In genomic region chr19:36797786-36798108, GRCh38 we compare ENCODE assay signal across 7 cellular contexts. TPM values are rescaled to one million over a fixed set of nuclear protein-coding genes. Genes with fewer than 3 reads are reported as not detected.
A peak's percentile ranks its signal among the peaks of the same experiment; 100 is the strongest.
DNase-seq lines count a peak whose midpoint lies in the region; ATAC-seq and TF ChIP-seq lines count a peak whose summit lies in the region.

No MANE protein-coding gene starts in this region.

- H3K4me3 ChIP-seq in iPS-20b (ENCODE audit: low read length): peak overlapping the region; percentile 40; the same call in 1 of the 2 replicates

- peaks cover 79% of the 10 kb centered on the region for H3K9me3 ChIP-seq in iPS-20b (ENCODE audit: insufficient read depth, low read depth, low read length)

- no peak for DNase-seq in HFFc6
- no peak for DNase-seq in stimulated activated naive CD8-positive, alpha-beta T cell treated with anti-CD3 and anti-CD28 coated beads, Interleukin-15, amount 100 ng/mL, for 72 hours
- no peak for DNase-seq in RPMI8226

- no peak for ATAC-seq in stimulated activated naive CD8-positive, alpha-beta T cell treated with anti-CD3 and anti-CD28 coated beads, Interleukin-15, amount 100 ng/mL, for 72 hours
- no peak for ATAC-seq in HG03045 (IDR thresholded peaks at IDR 0.05; ENCODE audit: unreplicated experiment)
- no peak for ATAC-seq in HG03378 (IDR thresholded peaks at IDR 0.05; ENCODE audit: unreplicated experiment)

- H3K27me3 Mint-ChIP-seq in HFFc6 (ENCODE audit: insufficient read depth): peaks cover 1% of the 10 kb centered on the region
- H3K27me3 Mint-ChIP-seq in activated naive CD8-positive, alpha-beta T cell: no peaks in the 10 kb centered on the region
- no peaks in the 10 kb centered on the region for H3K27me3 Mint-ChIP-seq in stimulated activated naive CD8-positive, alpha-beta T cell treated with anti-CD3 and anti-CD28 coated beads, Interleukin-15, amount 100 ng/mL, for 72 hours

- peak overlapping the region; percentile 87 for H3K4me3 Mint-ChIP-seq in HFFc6
- H3K4me3 Mint-ChIP-seq in activated naive CD8-positive, alpha-beta T cell: peak overlapping the region; percentile 94
- peak overlapping the region; percentile 94 to 96 for H3K4me3 Mint-ChIP-seq in stimulated activated naive CD8-positive, alpha-beta T cell treated with anti-CD3 and anti-CD28 coated beads, Interleukin-15, amount 100 ng/mL, for 72 hours

- H3K27ac Mint-ChIP-seq in HFFc6: peak overlapping the region; percentile 67
- H3K27ac Mint-ChIP-seq in activated naive CD8-positive, alpha-beta T cell: peak overlapping the region; percentile 92
- H3K27ac Mint-ChIP-seq in stimulated activated naive CD8-positive, alpha-beta T cell treated with anti-CD3 and anti-CD28 coated beads, Interleukin-15, amount 100 ng/mL, for 72 hours: peak overlapping the region in 1 of 2 donors; percentile 78

- H3K27me3 ChIP-seq in iPS-20b (ENCODE audit: insufficient read depth, low read length): no peaks in the 10 kb centered on the region

- no peaks in the 10 kb centered on the region for H3K36me3 ChIP-seq in iPS-20b (ENCODE audit: insufficient read depth, low read depth, low read length)

- peaks cover 79% of the 10 kb centered on the region for H3K9me3 Mint-ChIP-seq in HFFc6
- peaks cover 26% of the 10 kb centered on the region for H3K9me3 Mint-ChIP-seq in activated naive CD8-positive, alpha-beta T cell (ENCODE audit: low read depth)
- peaks cover 20 to 53% of the 10 kb centered on the region in 2 donors for H3K9me3 Mint-ChIP-seq in stimulated activated naive CD8-positive, alpha-beta T cell treated with anti-CD3 and anti-CD28 coated beads, Interleukin-15, amount 100 ng/mL, for 72 hours

- H3K27ac ChIP-seq in iPS-20b (ENCODE audit: low read length): no peak overlapping the region

- no peak for TF ChIP-seq CTCF in HFFc6 (IDR thresholded peaks at IDR 0.05)

- no peak overlapping the region for H3K9ac ChIP-seq in iPS-20b (ENCODE audit: low read depth, low read length)

- H3K36me3 Mint-ChIP-seq in HFFc6 (ENCODE audit: low read depth): peaks cover 54% of the 10 kb centered on the region
- peaks cover 30% of the 10 kb centered on the region for H3K36me3 Mint-ChIP-seq in activated naive CD8-positive, alpha-beta T cell

- H3K4me1 ChIP-seq in iPS-20b (ENCODE audit: insufficient read depth, low read length): no peaks in the 10 kb centered on the region

- no peaks in the 10 kb centered on the region for H3K4me1 Mint-ChIP-seq in HFFc6 (ENCODE audit: low read depth)
- peaks cover 16% of the 10 kb centered on the region for H3K4me1 Mint-ChIP-seq in activated naive CD8-positive, alpha-beta T cell (ENCODE audit: low read depth)
- peaks cover 7% of the 10 kb centered on the region for H3K4me1 Mint-ChIP-seq in stimulated activated naive CD8-positive, alpha-beta T cell treated with anti-CD3 and anti-CD28 coated beads, Interleukin-15, amount 100 ng/mL, for 72 hours

RNA-seq across cellular contexts. Expression of gene ZNF850, which starts 25.1 kb away (rescaled TPM):
- total RNA-seq in HFFc6 (2021; fragmentation: NEBNext Ultra II Directional; extraction: Animal tissue kit (Norgen Biotek cat#: 25700)): 1 to 10 TPM; 1.7 to 2.5 (median 1.9) TPM

RNA-seq across cellular contexts. Expression of gene ZNF790, which starts 40.4 kb away (rescaled TPM):
- total RNA-seq in HFFc6 (2021; fragmentation: NEBNext Ultra II Directional; extraction: Animal tissue kit (Norgen Biotek cat#: 25700)): 1 to 10 TPM; 2.5 to 3.8 (median 3.0) TPM

RNA-seq across cellular contexts. Expression of gene ZNF345, which starts 52.9 kb away (rescaled TPM):
- 1 to 10 TPM; 1.3 to 2.5 (median 1.8) TPM for total RNA-seq in HFFc6 (2021; fragmentation: NEBNext Ultra II Directional; extraction: Animal tissue kit (Norgen Biotek cat#: 25700))
